ENCODE assay signal across 23 cellular contexts in genomic region chr7:143237363-143237762, GRCh38. TPM values are rescaled to one million over a fixed set of nuclear protein-coding genes. Genes with fewer than 3 reads are reported as not detected.
"Had no signal": no experiment of that assay in that cellular context is flagged by ENCODE, and none has a peak within 500 bp of the region (broad histone marks: within the 10 kb centered on the region; RNA-seq: fewer than 3 reads in every experiment).

No MANE protein-coding gene starts in this region.

- H3K4me1 ChIP-seq: testis had no signal

- H3K4me1 Mint-ChIP-seq: stimulated activated naive B cell treated with anti-CD40 and anti-IgM and Interleukin-4, amounts not matched to agents 10 μg/mL and 1 μg/mL and 100 μg/mL, for 72 hours had no signal

- H3K27ac Mint-ChIP-seq: effector memory CD8-positive, alpha-beta T cell; stimulated activated naive B cell treated with anti-CD40 and anti-IgM and Interleukin-4, amounts not matched to agents 10 μg/mL and 1 μg/mL and 100 μg/mL, for 72 hours; stimulated activated naive CD8-positive, alpha-beta T cell treated with anti-CD3 and anti-CD28 coated beads, Interleukin-15, amount 100 ng/mL, for 72 hours had no signal

- DNase-seq: effector memory CD8-positive, alpha-beta T cell; gastrocnemius medialis; heart right ventricle; mucosa of descending colon; naive thymus-derived CD8-positive, alpha-beta T cell; posterior cingulate gyrus; stimulated activated CD4-positive, alpha-beta T cell treated with anti-CD3 and anti-CD28 coated beads, Interleukin-2, amount 100 ng/mL, for 24 hours; stimulated activated CD4-positive, alpha-beta T cell treated with anti-CD3 and anti-CD28 coated beads, Interleukin-4, amount 100 ng/mL, for 4 hours; stimulated activated naive B cell treated with anti-CD40 and anti-IgM and Interleukin-4, amounts not matched to agents 10 μg/mL and 1 μg/mL and 100 μg/mL, for 72 hours; stimulated activated naive CD8-positive, alpha-beta T cell treated with anti-CD3 and anti-CD28 coated beads, Interleukin-15, amount 100 ng/mL, for 72 hours; testis had no signal

- H3K36me3 ChIP-seq: esophagus muscularis mucosa, gastrocnemius medialis, heart right ventricle, tibial nerve had no signal

- H3K27me3 ChIP-seq: esophagus muscularis mucosa, gastrocnemius medialis, heart right ventricle, testis, tibial nerve had no signal

- H3K9me3 ChIP-seq: gastrocnemius medialis, testis had no signal

- H3K4me3 ChIP-seq: esophagus muscularis mucosa, gastrocnemius medialis, heart right ventricle, mucosa of descending colon, skin epidermis, testis, tibial nerve had no signal

- H3K27ac ChIP-seq: epithelial cell of prostate, esophagus muscularis mucosa, gastrocnemius medialis, testis had no signal

- H3K4me3 Mint-ChIP-seq: effector memory CD8-positive, alpha-beta T cell; naive thymus-derived CD8-positive, alpha-beta T cell; stimulated activated naive B cell treated with anti-CD40 and anti-IgM and Interleukin-4, amounts not matched to agents 10 μg/mL and 1 μg/mL and 100 μg/mL, for 72 hours; stimulated activated naive CD8-positive, alpha-beta T cell treated with anti-CD3 and anti-CD28 coated beads, Interleukin-15, amount 100 ng/mL, for 72 hours had no signal

RNA-seq across cellular contexts. Expression of gene TAS2R40, which starts 15.5 kb away (rescaled TPM):
- total RNA-seq: esophagus muscularis mucosa; fibroblast of villous mesenchyme; gastrocnemius medialis; heart right ventricle; left lobe of liver; lower leg skin; mucosa of descending colon; naive thymus-derived CD8-positive, alpha-beta T cell; osteocyte; pulmonary artery endothelial cell; sciatic nerve; subcutaneous adipose tissue; testis; tibial nerve had no signal
- polyA plus RNA-seq: heart right ventricle; naive thymus-derived CD8-positive, alpha-beta T cell; neural cell had no signal

RNA-seq across cellular contexts. Expression of gene TMEM139, which starts 47.4 kb away (rescaled TPM):
- total RNA-seq: fibroblast of villous mesenchyme, gastrocnemius medialis, osteocyte, pulmonary artery endothelial cell had no signal
- polyA plus RNA-seq: neural cell had no signal

RNA-seq across cellular contexts. Expression of gene TAS2R39, which starts 54.1 kb away (rescaled TPM):
- total RNA-seq: esophagus muscularis mucosa; fibroblast of villous mesenchyme; gastrocnemius medialis; heart right ventricle; left lobe of liver; lower leg skin; mucosa of descending colon; naive thymus-derived CD8-positive, alpha-beta T cell; osteocyte; pulmonary artery endothelial cell; sciatic nerve; subcutaneous adipose tissue; testis; tibial nerve had no signal
- polyA plus RNA-seq: heart right ventricle; naive thymus-derived CD8-positive, alpha-beta T cell; neural cell had no signal
